ENCODE assay signal across 8 cellular contexts in genomic region chr20:26208296-26209091, GRCh38.
A peak's percentile ranks its signal among the peaks of the same experiment; 100 is the strongest.
DNase-seq lines count a peak whose midpoint lies in the region; ATAC-seq and TF ChIP-seq lines count a peak whose summit lies in the region.

No MANE protein-coding gene starts in this region.

- no peak overlapping the region for H3K4me3 Mint-ChIP-seq in glutamatergic neuron (ENCODE audit: unreplicated experiment)

- peak overlapping the region; percentile 11; the same call in 1 of the 2 replicates for H3K4me3 ChIP-seq in HFF-Myc (replicated peaks; ENCODE audit: low read depth, low read length)

- no peak for TF ChIP-seq CTCF in HFF-Myc (IDR thresholded peaks at IDR 0.05; ENCODE audit: low read depth, low read length, missing control alignments)
- no peak for TF ChIP-seq CTCF in glutamatergic neuron (IDR thresholded peaks at IDR 0.05; ENCODE audit: partially characterized antibody, unreplicated experiment)

- H3K36me3 Mint-ChIP-seq in glutamatergic neuron (ENCODE audit: unreplicated experiment): peaks cover 6% of the 10 kb centered on the region

- H3K27me3 Mint-ChIP-seq in glutamatergic neuron (ENCODE audit: unreplicated experiment): peaks cover 11% of the 10 kb centered on the region

- peaks cover 4% of the 10 kb centered on the region for H3K9me3 Mint-ChIP-seq in glutamatergic neuron (ENCODE audit: unreplicated experiment)

- no peak overlapping the region for H3K27ac Mint-ChIP-seq in glutamatergic neuron (ENCODE audit: unreplicated experiment)

- ATAC-seq in GM21786 (IDR thresholded peaks at IDR 0.05; ENCODE audit: unreplicated experiment) (no peak), GM21619 (IDR thresholded peaks at IDR 0.05; ENCODE audit: unreplicated experiment) (no peak)

- no peaks in the 10 kb centered on the region for H3K4me1 Mint-ChIP-seq in glutamatergic neuron (ENCODE audit: low read depth, unreplicated experiment)

- DNase-seq in HFF-Myc (ENCODE audit: extremely low read depth, low read depth) (no peak), glutamatergic neuron (peak; percentile 68), T-helper 9 cell (no peak)
- peak; percentile 59 for DNase-seq in activated CD8-positive, alpha-beta memory T cell treated with anti-CD3 and anti-CD28 coated beads, Interleukin-2, amount 50 U/mL, for 48 hours
- DNase-seq in stimulated activated CD4-positive, alpha-beta T cell treated with anti-CD3 and anti-CD28 coated beads, Interleukin-12 subunit alpha, Interleukin-12 subunit beta, amount 100 ng/mL, for 4 hours: peak; percentile 40
- DNase-seq in effector CD8-positive, alpha-beta T cell (lab: John Stamatoyannopoulos, UW): no peak

Comparison
In these comparisons a context has a peak if more than half of its experiments do, and no peak if none do; other contexts are left out.
1. DNase-seq: peak in activated CD8-positive, alpha-beta memory T cell treated with anti-CD3 and anti-CD28 coated beads, Interleukin-2, amount 50 U/mL, for 48 hours (single experiment), glutamatergic neuron (single experiment) and stimulated activated CD4-positive, alpha-beta T cell treated with anti-CD3 and anti-CD28 coated beads, Interleukin-12 subunit alpha, Interleukin-12 subunit beta, amount 100 ng/mL, for 4 hours (single experiment); none in HFF-Myc (single experiment), effector CD8-positive, alpha-beta T cell (single experiment) and T-helper 9 cell (single experiment).